27 cellular contexts compared by ENCODE assay signal in genomic region chrX:9234315-9234714, GRCh38.
"Had no signal": no experiment of that assay in that cellular context is flagged by ENCODE, and none has a peak within 500 bp of the region (broad histone marks: within the 10 kb centered on the region; RNA-seq: fewer than 3 reads in every experiment).

No MANE protein-coding gene starts in this region.

- H3K36me3 ChIP-seq: colonic mucosa, esophagus squamous epithelium, gastrocnemius medialis, heart right ventricle, left lung, lower lobe of right lung had no signal

- H3K4me3 ChIP-seq: colonic mucosa, esophagus squamous epithelium, gastrocnemius medialis, heart right ventricle, left lung, lower lobe of right lung, mucosa of descending colon had no signal

- H3K9me3 ChIP-seq: colonic mucosa, esophagus squamous epithelium, gastrocnemius medialis, heart right ventricle, left lung, lower lobe of right lung, mucosa of descending colon had no signal

- DNase-seq: colonic mucosa; cortex of kidney; effector CD8-positive, alpha-beta T cell; effector memory CD8-positive, alpha-beta T cell; endodermal cell; erythroblast; esophagus squamous epithelium; foreskin fibroblast; foreskin melanocyte; gastrocnemius medialis; glutamatergic neuron; head of caudate nucleus; heart right ventricle; hippocampal formation; left cardiac atrium; left lung; left ventricle myocardium superior; lower lobe of right lung; mesenchymal stem cell; mucosa of descending colon had no signal

- H3K27ac ChIP-seq: colonic mucosa, epithelial cell of prostate, esophagus squamous epithelium, gastrocnemius medialis, heart right ventricle, left lung, lower lobe of right lung had no signal

- H3K27ac Mint-ChIP-seq: dendritic cell treated with granulocyte-macrophage colony-stimulating factor and Interleukin-4, amounts not matched to agents 40 ng/mL and 50 ng/mL, for 4 days; effector memory CD8-positive, alpha-beta T cell; endodermal cell; mesothelial cell of epicardium had no signal

- H3K27me3 ChIP-seq: colonic mucosa, esophagus squamous epithelium, gastrocnemius medialis, left lung had no signal

- H3K4me3 Mint-ChIP-seq: dendritic cell treated with granulocyte-macrophage colony-stimulating factor and Interleukin-4, amounts not matched to agents 40 ng/mL and 50 ng/mL, for 4 days; effector memory CD8-positive, alpha-beta T cell; endodermal cell; mesothelial cell of epicardium had no signal

- ATAC-seq: effector memory CD8-positive, alpha-beta T cell; esophagus mucosa; gastrocnemius medialis; heart right ventricle; left cardiac atrium; left lung; left ventricle myocardium superior; lower lobe of right lung; mucosa of descending colon had no signal

- H3K4me1 ChIP-seq: colonic mucosa, gastrocnemius medialis, heart right ventricle, left lung, lower lobe of right lung had no signal

- H3K4me1 Mint-ChIP-seq: endodermal cell had no signal

- FAIRE-seq: endometrium, islet of Langerhans, keratinocyte had no signal

- H3K9me3 Mint-ChIP-seq: dendritic cell treated with granulocyte-macrophage colony-stimulating factor and Interleukin-4, amounts not matched to agents 40 ng/mL and 50 ng/mL, for 4 days; effector memory CD8-positive, alpha-beta T cell had no signal

- H3K36me3 Mint-ChIP-seq: mesothelial cell of epicardium had no signal
